In genomic region chr1:67586596-67586995, GRCh38 we compare ENCODE assay signal across 16 cellular contexts.
DNase-seq lines count a peak whose midpoint lies in the region; ATAC-seq and TF ChIP-seq lines count a peak whose summit lies in the region.
"Had no signal": no experiment of that assay in that cellular context is flagged by ENCODE, and none has a peak within 500 bp of the region (broad histone marks: within the 10 kb centered on the region; RNA-seq: fewer than 3 reads in every experiment).

No MANE protein-coding gene starts in this region.

- ATAC-seq in esophagus mucosa (no peak), lower lobe of right lung (no peak)
- ATAC-seq: stimulated activated naive CD8-positive, alpha-beta T cell treated with anti-CD3 and anti-CD28 coated beads, Interleukin-15, amount 100 ng/mL, for 72 hours had no signal

- H3K36me3 ChIP-seq in ascending aorta (no peaks in the 10 kb centered on the region), suprapubic skin (no peaks in the 10 kb centered on the region), lower lobe of right lung (no peaks in the 10 kb centered on the region)
- H3K36me3 ChIP-seq: BE2C had no signal

- H3K9me3 ChIP-seq in ascending aorta: no peaks in the 10 kb centered on the region
- H3K9me3 ChIP-seq in suprapubic skin: no peaks in the 10 kb centered on the region
- no peaks in the 10 kb centered on the region for H3K9me3 ChIP-seq in lower lobe of right lung
- H3K9me3 ChIP-seq: BE2C had no signal

- H3K27me3 ChIP-seq in ascending aorta: no peaks in the 10 kb centered on the region
- H3K27me3 ChIP-seq in suprapubic skin: no peaks in the 10 kb centered on the region
- H3K27me3 ChIP-seq in lower lobe of right lung (ENCODE audit: low read depth): no peaks in the 10 kb centered on the region
- H3K27me3 ChIP-seq: BE2C had no signal

- H3K4me1 ChIP-seq in ascending aorta (peaks cover 10 to 66% of the 10 kb centered on the region in 2 donors), suprapubic skin (peaks cover 49% of the 10 kb centered on the region), lower lobe of right lung (peaks cover 27% of the 10 kb centered on the region)
- H3K4me1 ChIP-seq: BE2C had no signal

- TF ChIP-seq EP300 in suprapubic skin (IDR thresholded peaks at IDR 0.05): no peak

- TF ChIP-seq CTCF in ascending aorta (IDR thresholded peaks at IDR 0.05) (no peak), foreskin fibroblast (IDR thresholded peaks at IDR 0.05; ENCODE audit: low read depth, low read length) (no peak), suprapubic skin (IDR thresholded peaks at IDR 0.05) (no peak), lower lobe of right lung (IDR thresholded peaks at IDR 0.05) (no peak)

- 53% methylated on average over 5 of the region's 5 CpGs for WGBS in suprapubic skin

- no peak for TF ChIP-seq POLR2A in suprapubic skin (IDR thresholded peaks at IDR 0.05)

- H3K27ac ChIP-seq in ascending aorta (peak overlapping the region; percentile 79 to 90), suprapubic skin (peak overlapping the region; percentile 78), lower lobe of right lung (no peak overlapping the region)

- intact Hi-C loops in ascending aorta (cut with DNase I): no loop called here
- intact Hi-C loops in lower lobe of right lung (cut with DNase I): no loop called here

- no peak overlapping the region for H3K4me3 ChIP-seq in ascending aorta
- no peak overlapping the region for H3K4me3 ChIP-seq in foreskin fibroblast (ENCODE audit: low read depth in 1 of 2, low read length in 2 of 2)
- H3K4me3 ChIP-seq in suprapubic skin: no peak overlapping the region
- H3K4me3 ChIP-seq in lower lobe of right lung: no peak overlapping the region

- DNase-seq in ELR (ENCODE audit: low read depth) (peak; percentile 55), ascending aorta (ENCODE audit: low spot score in 2 of 2) (no peak), foreskin fibroblast (peak; percentile 82 to 89), suprapubic skin (ENCODE audit: low spot score in 2 of 2) (no peak), NCI-H2196 (lab: John Stamatoyannopoulos, UW; ENCODE audit: unreplicated experiment) (no peak), lower lobe of right lung (no peak), SHP77 (lab: John Stamatoyannopoulos, UW) (no peak)
- DNase-seq: activated CD4-positive, alpha-beta T cell treated with anti-CD3 and anti-CD28 coated beads for 4 hours; activated naive CD4-positive, alpha-beta T cell treated with anti-CD3 and anti-CD28 coated beads, Interleukin-2, amount 10 ng/mL, durations not matched to agents 7 days and 5 days; BE2C; DMS 273 treated with DMSO at 0.1 percent for 48 hours; effector memory CD4-positive, alpha-beta T cell; NCI-H187 treated with DMSO at 0.1 percent for 48 hours; NCI-H510A treated with DMSO at 0.1 percent for 48 hours; stimulated activated naive CD8-positive, alpha-beta T cell treated with anti-CD3 and anti-CD28 coated beads, Interleukin-15, amount 100 ng/mL, for 72 hours had no signal

Comparison
In these comparisons a context has a peak if more than half of its experiments do, and no peak if none do; other contexts are left out.
1. DNase-seq: peak in ELR (single experiment) and foreskin fibroblast (2 of 2); none in ascending aorta (0 of 2), suprapubic skin (0 of 2), NCI-H2196 (single experiment), lower lobe of right lung (single experiment) and SHP77 (0 of 2).